Comparison of ENCODE assay signal across 8 cellular contexts in genomic region chr7:106793015-106793651, GRCh38.
A peak's percentile ranks its signal among the peaks of the same experiment; 100 is the strongest.
DNase-seq lines count a peak whose midpoint lies in the region; ATAC-seq and TF ChIP-seq lines count a peak whose summit lies in the region.

No MANE protein-coding gene starts in this region.

- H3K4me2 ChIP-seq in smooth muscle cell: no peak overlapping the region

- H4K20me1 ChIP-seq in smooth muscle cell (ENCODE audit: low read depth): no peaks in the 10 kb centered on the region

- no peak overlapping the region for H3K27ac ChIP-seq in smooth muscle cell (ENCODE audit: low read depth)

- no peak overlapping the region for H2AFZ ChIP-seq in smooth muscle cell (ENCODE audit: low read depth)

- TF ChIP-seq CTCF in fibroblast of mammary gland (conservative IDR thresholded peaks at IDR 0.05; ENCODE audit: control insufficient read depth, insufficient read depth, low read depth, low read length): peak; percentile 65
- TF ChIP-seq CTCF in smooth muscle cell (IDR thresholded peaks at IDR 0.05; ENCODE audit: borderline replicate concordance, insufficient read depth, poor library complexity, severe bottlenecking): peak; percentile 66

- H3K9ac ChIP-seq in smooth muscle cell (ENCODE audit: low read depth): no peak overlapping the region

- peak; percentile 78 for TF ChIP-seq RAD21 in Ishikawa (IDR thresholded peaks at IDR 0.05; ENCODE audit: low read depth)

- H3K36me3 ChIP-seq in smooth muscle cell (ENCODE audit: low read depth): no peaks in the 10 kb centered on the region

- DNase-seq in NCI-H2196 (lab: John Stamatoyannopoulos, UW; ENCODE audit: unreplicated experiment): peak; percentile 38
- DNase-seq in NCI-H2196 treated with DMSO at 0.1 percent for 48 hours (lab: John Stamatoyannopoulos, UW; ENCODE audit: unreplicated experiment): no peak
- DNase-seq in T-helper 1 cell: peak in 4 of 5 donors; percentile 15 to 37 (median 28)
- peak; percentile 45 for DNase-seq in fibroblast of mammary gland (ENCODE audit: low read depth)
- no peak for DNase-seq in smooth muscle cell (lab: John Stamatoyannopoulos, UW; ENCODE audit: unreplicated experiment)
- no peak for DNase-seq in occipital lobe (lab: John Stamatoyannopoulos, UW)

- no peak for TF ChIP-seq EP300 in Ishikawa (IDR thresholded peaks at IDR 0.05; ENCODE audit: borderline replicate concordance)

- H3K4me3 ChIP-seq in fibroblast of mammary gland (ENCODE audit: control insufficient read depth, low read depth, low read length): no peak overlapping the region
- no peak overlapping the region for H3K4me3 ChIP-seq in smooth muscle cell

- ATAC-seq in GM21576 (IDR thresholded peaks at IDR 0.05; ENCODE audit: unreplicated experiment): no peak

- H3F3A ChIP-seq in smooth muscle cell (ENCODE audit: low read depth): no peaks in the 10 kb centered on the region

- no peaks in the 10 kb centered on the region for H3K27me3 ChIP-seq in smooth muscle cell (ENCODE audit: low read depth)

- H3K79me2 ChIP-seq in smooth muscle cell (ENCODE audit: low read depth): no peaks in the 10 kb centered on the region

- H3K4me1 ChIP-seq in smooth muscle cell (ENCODE audit: low read depth): no peaks in the 10 kb centered on the region

- H3K9me3 ChIP-seq in smooth muscle cell (replicated peaks; ENCODE audit: low read depth): no peaks in the 10 kb centered on the region

- WGBS in smooth muscle cell (ENCODE audit: low lambda C conversion rate): 66% methylated on average over 4 of the region's 4 CpGs

TF ChIP-seq in Ishikawa, 13 proteins besides CTCF, POLR2A, EP300 and RAD21:
- TF ChIP-seq YY1 (IDR thresholded peaks at IDR 0.05; ENCODE audit: low read depth) (no peak), CREB1 (IDR thresholded peaks at IDR 0.05; ENCODE audit: low read depth) (no peak), TCF12 (IDR thresholded peaks at IDR 0.05; ENCODE audit: low read depth) (no peak), NFIC (IDR thresholded peaks at IDR 0.05) (no peak), FOXM1 (IDR thresholded peaks at IDR 0.05; ENCODE audit: borderline replicate concordance, low read depth) (no peak)
TF ChIP-seq in Ishikawa: peak in this region for 0.

Comparison
In these comparisons a context has a peak if more than half of its experiments do, and no peak if none do; other contexts are left out.
1. DNase-seq: peak in NCI-H2196 (single experiment), T-helper 1 cell (4 of 5) and fibroblast of mammary gland (single experiment); none in NCI-H2196 treated with DMSO at 0.1 percent for 48 hours (single experiment), smooth muscle cell (single experiment) and occipital lobe (single experiment).